In the genomic region with DNA sequence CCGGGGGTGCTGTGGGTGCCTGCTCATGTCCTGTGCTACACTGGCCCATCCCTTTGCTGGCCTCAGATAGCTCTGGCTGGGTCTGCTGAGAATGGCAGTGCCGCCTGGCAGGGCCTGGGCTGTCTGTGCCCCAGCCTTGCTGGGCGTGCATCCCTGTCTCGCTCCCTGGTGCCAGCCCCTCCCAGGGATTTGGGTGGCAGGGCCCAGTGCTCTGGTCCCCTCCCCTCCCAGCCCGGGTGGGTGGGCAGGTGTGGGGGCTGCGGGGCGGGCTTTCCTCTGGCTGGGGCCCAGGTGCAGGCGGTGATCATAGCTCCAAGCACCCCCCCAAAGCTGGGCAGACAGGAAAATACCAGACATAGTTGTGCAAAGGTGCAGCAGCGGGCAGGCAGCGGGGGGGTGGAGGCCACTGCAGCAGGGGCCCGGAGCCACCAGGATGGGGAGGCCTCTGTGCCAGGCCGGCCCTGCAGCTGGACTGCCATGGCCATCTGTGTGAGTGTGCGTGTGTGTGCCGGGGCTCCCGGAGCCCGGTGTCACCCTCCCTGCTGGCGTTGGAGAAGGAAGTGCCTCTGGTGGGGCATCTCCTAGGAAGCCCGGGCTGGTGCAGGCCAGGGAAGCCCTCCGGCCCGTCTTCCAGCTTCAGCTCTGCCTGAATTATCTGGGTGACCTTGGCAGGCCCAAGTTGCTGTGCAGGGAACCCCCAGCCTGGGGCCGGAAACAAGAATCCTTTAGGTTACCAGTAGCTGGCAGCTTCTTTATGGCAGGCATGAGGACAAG, we compare ENCODE assay signal across 11 cellular contexts. TPM values are rescaled to one million over a fixed set of nuclear protein-coding genes. Genes with fewer than 3 reads are reported as not detected.
DNase-seq lines count a peak whose midpoint lies in the region; ATAC-seq and TF ChIP-seq lines count a peak whose summit lies in the region.
"Had no signal": no experiment of that assay in that cellular context is flagged by ENCODE, and none has a peak within 500 bp of the region (broad histone marks: within the 10 kb centered on the region; RNA-seq: fewer than 3 reads in every experiment).

No MANE protein-coding gene starts in this region.

- H3K27me3 ChIP-seq in heart left ventricle (no peaks in the 10 kb centered on the region), ovary (no peaks in the 10 kb centered on the region), vagina (no peaks in the 10 kb centered on the region)
- H3K27me3 ChIP-seq: right lobe of liver had no signal

- 32 to 50% (median 46%) methylated on average over 14 to 21 of the region's 21 CpGs for WGBS in heart left ventricle, 4 donors
- 42 to 54% (median 48%) methylated on average over 17 to 21 of the region's 21 CpGs for WGBS in ovary, 3 donors

- H3K9me3 ChIP-seq in heart left ventricle (no peaks in the 10 kb centered on the region), ovary (no peaks in the 10 kb centered on the region), vagina (no peaks in the 10 kb centered on the region)
- H3K9me3 ChIP-seq: right lobe of liver had no signal

- H3K36me3 Mint-ChIP-seq in activated naive CD8-positive, alpha-beta T cell treated with anti-CD3 and anti-CD28 coated beads, Interleukin-2, amount 10 ng/mL, durations not matched to agents 7 days and 5 days: no peaks in the 10 kb centered on the region
- no peaks in the 10 kb centered on the region for H3K36me3 Mint-ChIP-seq in activated naive CD8-positive, alpha-beta T cell treated with anti-CD3 and anti-CD28 coated beads, Interleukin-2, amount 50 U/mL, for 24 hours (ENCODE audit: low read depth)

- TF ChIP-seq EP300 in ovary (IDR thresholded peaks at IDR 0.05): no peak

- POLR2A ChIA-PET in activated naive CD8-positive, alpha-beta T cell treated with anti-CD3 and anti-CD28 coated beads, Interleukin-2, amount 10 ng/mL, durations not matched to agents 7 days and 5 days (lab: Charles Lee): interaction anchor here (2.0 kb wide), 1 partner anchor 15 kb away, joined by 6 read pairs; no protein-coding TSS in a partner anchor

- TF ChIP-seq CTCF in heart left ventricle (IDR thresholded peaks at IDR 0.05) (no peak), ovary (IDR thresholded peaks at IDR 0.05) (no peak), vagina (IDR thresholded peaks at IDR 0.05) (no peak)

- no peak for ATAC-seq in activated naive CD8-positive, alpha-beta T cell treated with anti-CD3 and anti-CD28 coated beads, Interleukin-2, amount 10 ng/mL, durations not matched to agents 7 days and 5 days (ENCODE audit: low read depth)
- ATAC-seq in activated naive CD8-positive, alpha-beta T cell treated with anti-CD3 and anti-CD28 coated beads, Interleukin-2, amount 50 U/mL, for 24 hours: no peak
- ATAC-seq in heart left ventricle (peak; percentile 13 to 51 (median 37)), GM18870 (IDR thresholded peaks at IDR 0.05; ENCODE audit: unreplicated experiment) (no peak)

- no peak for TF ChIP-seq POLR2A in heart left ventricle (IDR thresholded peaks at IDR 0.05)
- no peak for TF ChIP-seq POLR2A in ovary (IDR thresholded peaks at IDR 0.05)
- TF ChIP-seq POLR2A in vagina (IDR thresholded peaks at IDR 0.05): no peak

- H3K27ac ChIP-seq in heart left ventricle (peak overlapping the region; percentile 47 to 89 (median 84)), ovary (peak overlapping the region; percentile 39 to 88), vagina (peak overlapping the region; percentile 88)

- H3K36me3 ChIP-seq in heart left ventricle (no peaks in the 10 kb centered on the region), ovary (no peaks in the 10 kb centered on the region), vagina (no peaks in the 10 kb centered on the region)
- H3K36me3 ChIP-seq: right lobe of liver had no signal

- no peak overlapping the region for H3K4me3 Mint-ChIP-seq in activated naive CD8-positive, alpha-beta T cell treated with anti-CD3 and anti-CD28 coated beads, Interleukin-2, amount 10 ng/mL, durations not matched to agents 7 days and 5 days
- H3K4me3 Mint-ChIP-seq in activated naive CD8-positive, alpha-beta T cell treated with anti-CD3 and anti-CD28 coated beads, Interleukin-2, amount 50 U/mL, for 24 hours: no peak overlapping the region

- DNase-seq in activated naive CD8-positive, alpha-beta T cell treated with anti-CD3 and anti-CD28 coated beads, Interleukin-2, amount 10 ng/mL, durations not matched to agents 7 days and 5 days: peak; percentile 29
- DNase-seq in activated naive CD8-positive, alpha-beta T cell treated with anti-CD3 and anti-CD28 coated beads, Interleukin-2, amount 50 U/mL, for 24 hours: no peak
- peak in 1 of 5 donors; percentile 65 for DNase-seq in heart left ventricle
- DNase-seq in ovary: peak in 3 of 5 donors; percentile 37 to 49 (median 45)
- DNase-seq in vagina (ENCODE audit: extremely low spot score in 2 of 2): no peak
- DNase-seq in central memory CD4-positive, alpha-beta T cell: no peak
- no peak for DNase-seq in A172 (ENCODE audit: low spot score)
- DNase-seq: activated CD4-positive, alpha-beta T cell treated with anti-CD3 and anti-CD28 coated beads for 1 hour; NCI-H187 had no signal

- no peak overlapping the region for H3K27ac Mint-ChIP-seq in activated naive CD8-positive, alpha-beta T cell treated with anti-CD3 and anti-CD28 coated beads, Interleukin-2, amount 10 ng/mL, durations not matched to agents 7 days and 5 days
- H3K27ac Mint-ChIP-seq in activated naive CD8-positive, alpha-beta T cell treated with anti-CD3 and anti-CD28 coated beads, Interleukin-2, amount 50 U/mL, for 24 hours: no peak overlapping the region

- H3K9me3 Mint-ChIP-seq in activated naive CD8-positive, alpha-beta T cell treated with anti-CD3 and anti-CD28 coated beads, Interleukin-2, amount 10 ng/mL, durations not matched to agents 7 days and 5 days: no peaks in the 10 kb centered on the region
- no peaks in the 10 kb centered on the region for H3K9me3 Mint-ChIP-seq in activated naive CD8-positive, alpha-beta T cell treated with anti-CD3 and anti-CD28 coated beads, Interleukin-2, amount 50 U/mL, for 24 hours

- H3K27me3 Mint-ChIP-seq in activated naive CD8-positive, alpha-beta T cell treated with anti-CD3 and anti-CD28 coated beads, Interleukin-2, amount 10 ng/mL, durations not matched to agents 7 days and 5 days: peaks cover 7% of the 10 kb centered on the region
- peaks cover under 1% of the 10 kb centered on the region for H3K27me3 Mint-ChIP-seq in activated naive CD8-positive, alpha-beta T cell treated with anti-CD3 and anti-CD28 coated beads, Interleukin-2, amount 50 U/mL, for 24 hours

- H3K4me1 ChIP-seq in heart left ventricle: peaks cover 13 to 99% (median 75%) of the 10 kb centered on the region in 12 donors
- H3K4me1 ChIP-seq in ovary (ENCODE audit: insufficient read depth): peaks cover 44% of the 10 kb centered on the region
- peaks cover 91% of the 10 kb centered on the region for H3K4me1 ChIP-seq in vagina

- H3K4me3 ChIP-seq in heart left ventricle (peak overlapping the region in 1 of 12 donors; percentile 16), ovary (no peak overlapping the region), vagina (no peak overlapping the region)
- H3K4me3 ChIP-seq: right lobe of liver had no signal

- intact Hi-C loops in heart left ventricle (cut with DNase I): no loop called here
- intact Hi-C loops in ovary (cut with DNase I): loop anchor here in 2 of 4 donors (10.0 kb wide), 1 partner anchor 58 kb away; no protein-coding TSS in a partner anchor
- intact Hi-C loops in vagina (cut with DNase I): no loop called here

- H3K4me1 Mint-ChIP-seq in activated naive CD8-positive, alpha-beta T cell treated with anti-CD3 and anti-CD28 coated beads, Interleukin-2, amount 10 ng/mL, durations not matched to agents 7 days and 5 days: peaks cover 5% of the 10 kb centered on the region
- peaks cover 7% of the 10 kb centered on the region for H3K4me1 Mint-ChIP-seq in activated naive CD8-positive, alpha-beta T cell treated with anti-CD3 and anti-CD28 coated beads, Interleukin-2, amount 50 U/mL, for 24 hours

RNA-seq across cellular contexts. Expression of gene GLIS2, which starts 7.4 kb away (rescaled TPM):
- under 1 TPM; 0.14 TPM for total RNA-seq in activated naive CD8-positive, alpha-beta T cell treated with anti-CD3 and anti-CD28 coated beads, Interleukin-2, amount 10 ng/mL, durations not matched to agents 7 days and 5 days
- total RNA-seq in heart left ventricle (10 to 100 TPM in 7 of 9 donors, 1 to 10 TPM in 2; 7.6 to 23.4 (median 12.7) TPM), ovary (10 to 100 TPM in 5 of 7 donors, 1 to 10 TPM in 2; 5.1 to 79.5 (median 49.8) TPM), vagina (6.9 TPM)
- polyA plus RNA-seq in heart left ventricle (10 to 100 TPM in 1 of 2 donors, 1 to 10 TPM in 1; 7.7 to 14.2 TPM), ovary (10 to 100 TPM in 1 of 2 donors, 1 to 10 TPM in 1; 1.6 to 24.6 TPM)
- 3.2 and 5.7 TPM in 2 replicates for total RNA-seq in A172 (2014; rRNA removed; shearing (Covaris generic))

RNA-seq across cellular contexts. Expression of gene PAM16, which starts 27.9 kb away (rescaled TPM):
- 10 to 100 TPM; 42.5 to 50.0 TPM for total RNA-seq in activated naive CD8-positive, alpha-beta T cell treated with anti-CD3 and anti-CD28 coated beads, Interleukin-2, amount 10 ng/mL, durations not matched to agents 7 days and 5 days
- 10 to 100 TPM; 32.7 to 96.9 (median 60.9) TPM for total RNA-seq in heart left ventricle
- polyA plus RNA-seq in heart left ventricle: 100 to 1,000 TPM; 109 to 210 TPM
- total RNA-seq in ovary: 10 to 100 TPM; 24.0 to 47.2 (median 35.7) TPM
- polyA plus RNA-seq in ovary: 10 to 100 TPM; 18.5 to 42.2 TPM
- total RNA-seq in vagina: 76.1 TPM
- total RNA-seq in A172 (2014; rRNA removed; shearing (Covaris generic)): 46.8 and 116 TPM in 2 replicates

RNA-seq across cellular contexts. Expression of gene VASN, which starts 48.4 kb away (rescaled TPM):
- under 1 TPM; 0.11 to 0.20 TPM for total RNA-seq in activated naive CD8-positive, alpha-beta T cell treated with anti-CD3 and anti-CD28 coated beads, Interleukin-2, amount 10 ng/mL, durations not matched to agents 7 days and 5 days
- total RNA-seq in heart left ventricle (10 to 100 TPM in 3 of 9 donors, 1 to 10 TPM in 6; 3.8 to 20.0 (median 6.2) TPM), ovary (10 to 100 TPM; 19.8 to 49.5 (median 43.5) TPM), vagina (37.6 TPM)
- polyA plus RNA-seq in heart left ventricle (10 to 100 TPM in 1 of 2 donors, 1 to 10 TPM in 1; 6.1 to 14.9 TPM), ovary (10 to 100 TPM in 1 of 2 donors, 1 to 10 TPM in 1; 2.4 to 47.6 TPM)
- 87.4 and 100 TPM in 2 replicates for total RNA-seq in A172 (2014; rRNA removed; shearing (Covaris generic))

RNA-seq across cellular contexts. Expression of gene TFAP4, which starts 50.4 kb away (rescaled TPM):
- 10 to 100 TPM; 20.6 to 23.2 TPM for total RNA-seq in activated naive CD8-positive, alpha-beta T cell treated with anti-CD3 and anti-CD28 coated beads, Interleukin-2, amount 10 ng/mL, durations not matched to agents 7 days and 5 days
- total RNA-seq in heart left ventricle (1 to 10 TPM; 1.7 to 5.5 (median 3.3) TPM), ovary (10 to 100 TPM in 5 of 7 donors, 1 to 10 TPM in 2; 3.7 to 23.7 (median 18.3) TPM), vagina (6.9 TPM)
- polyA plus RNA-seq in heart left ventricle (1 to 10 TPM; 2.5 to 3.1 TPM), ovary (10 to 100 TPM in 1 of 2 donors, 1 to 10 TPM in 1; 2.1 to 14.0 TPM)
- 8.0 and 12.1 TPM in 2 replicates for total RNA-seq in A172 (2014; rRNA removed; shearing (Covaris generic))

Comparison
In these comparisons a context has a peak if more than half of its experiments do, and no peak if none do; other contexts are left out.
1. DNase-seq: peak in activated naive CD8-positive, alpha-beta T cell treated with anti-CD3 and anti-CD28 coated beads, Interleukin-2, amount 10 ng/mL, durations not matched to agents 7 days and 5 days (single experiment) and ovary (3 of 5); none in activated naive CD8-positive, alpha-beta T cell treated with anti-CD3 and anti-CD28 coated beads, Interleukin-2, amount 50 U/mL, for 24 hours (single experiment), vagina (0 of 2), central memory CD4-positive, alpha-beta T cell (single experiment) and A172 (single experiment).
2. ATAC-seq: peak in heart left ventricle (4 of 4); none in activated naive CD8-positive, alpha-beta T cell treated with anti-CD3 and anti-CD28 coated beads, Interleukin-2, amount 10 ng/mL, durations not matched to agents 7 days and 5 days (single experiment), activated naive CD8-positive, alpha-beta T cell treated with anti-CD3 and anti-CD28 coated beads, Interleukin-2, amount 50 U/mL, for 24 hours (single experiment) and GM18870 (single experiment).
3. Peak in every context shown above with its lines, with median percentiles within 50 percentile points of each other: H3K27ac ChIP-seq.